In genomic region chr16:383326-384020, GRCh38 we compare ENCODE assay signal across 6 cellular contexts. TPM values are rescaled to one million over a fixed set of nuclear protein-coding genes. Genes with fewer than 3 reads are reported as not detected.
DNase-seq lines count a peak whose midpoint lies in the region; ATAC-seq, FAIRE-seq and TF ChIP-seq lines count a peak whose summit lies in the region.

No MANE protein-coding gene starts in this region.

- peaks cover 12% of the 10 kb centered on the region for H3K27me3 Mint-ChIP-seq in nephron (ENCODE audit: low read depth)

- H3K36me3 ChIP-seq in Loucy (ENCODE audit: insufficient read depth, low read length) (no peaks in the 10 kb centered on the region), GM12878 (ENCODE audit: control insufficient read depth in 2 of 2, insufficient read depth in 2 of 2, low read length in 1 of 2) (no peaks in the 10 kb centered on the region)

- no peaks in the 10 kb centered on the region for H3K36me3 Mint-ChIP-seq in nephron (ENCODE audit: low read depth)

- peak overlapping the region; percentile 78 for H3K4me3 ChIP-seq in Loucy (ENCODE audit: low read length, poor library complexity, severe bottlenecking)
- H3K4me3 ChIP-seq in GM12878 = peak overlapping the region; percentile 97

- SMC1A ChIA-PET in GM12878 (lab: Charles Lee; ENCODE audit: uncharacterized antibody, unreplicated experiment) = interaction anchor here (1.3 to 1.8 kb wide), 2 partner anchors 13 to 18 kb away, joined by 4 to 5 read pairs; partner anchors contain the start of genes DECR2 and MRPL28

- peak overlapping the region; percentile 58 for H3K27ac ChIP-seq in GM12878 (ENCODE audit: control insufficient read depth, insufficient read depth)

- TF ChIP-seq EP300 in GM12878 (IDR thresholded peaks at IDR 0.05; ENCODE audit: borderline replicate concordance in 1 of 2, control insufficient read depth in 1 of 2, low read depth in 2 of 2, low read length in 2 of 2) = 0 out of 4 replicates have a peak, but pooled peaks of 1 of the 2 experiments have one; percentile 9

- H3K4me2 ChIP-seq in Loucy (ENCODE audit: low read depth, low read length, poor library complexity, severe bottlenecking) (peak overlapping the region; percentile 79), GM12878 (ENCODE audit: control insufficient read depth, insufficient read depth) (peak overlapping the region; percentile 95)

- peaks cover 26% of the 10 kb centered on the region for H3K4me1 Mint-ChIP-seq in nephron

- TF ChIP-seq CTCF in Loucy (conservative IDR thresholded peaks at IDR 0.05; ENCODE audit: low read length) (no peak), GM12878 (IDR thresholded peaks at IDR 0.05 in 2 of 3, conservative IDR thresholded peaks at IDR 0.05 in 1 of 3; ENCODE audit: control insufficient read depth in 2 of 3, extremely low read depth in 1 of 3, insufficient read depth in 1 of 3, low read depth in 3 of 3, low read length in 3 of 3) (no peak), nephron (IDR thresholded peaks at IDR 0.05; ENCODE audit: unreplicated experiment in 3 of 3) (no peak)

- DNase-seq in GM12878 (ENCODE audit: low read depth, low spot score) (peak; percentile 50), NCI-H226 (no peak)

- no peaks in the 10 kb centered on the region for H4K20me1 ChIP-seq in Loucy (ENCODE audit: insufficient read depth, low read length, poor library complexity, severe bottlenecking)
- H4K20me1 ChIP-seq in GM12878 (ENCODE audit: control insufficient read depth, insufficient read depth) = no peaks in the 10 kb centered on the region

- RAD21 ChIA-PET in GM12878 (lab: Charles Lee; ENCODE audit: unreplicated experiment) = interaction anchor here (1.4 to 1.9 kb wide), 3 partner anchors 13 to 31 kb away, joined by 4 to 7 read pairs (median 6); partner anchors contain the start of genes AXIN1, DECR2 and MRPL28

- WGBS in GM12878 (ENCODE audit: insufficient coverage, insufficient replicate concordance, low lambda C conversion rate, missing lambda C conversion rate) = 17% methylated on average over 32 of the region's 33 CpGs

- H3K4me1 ChIP-seq in Loucy (ENCODE audit: insufficient read depth, low read length, poor library complexity, severe bottlenecking) (peaks cover 18% of the 10 kb centered on the region), GM12878 (ENCODE audit: control insufficient read depth, insufficient read depth, low read length) (peaks cover 14% of the 10 kb centered on the region)

- intact Hi-C loops in GM12878 (cut with micrococcal nuclease; ENCODE audit: unreplicated experiment) = no loop called here

- peak overlapping the region; percentile 19; the same call in 1 of the 2 replicates for H2AFZ ChIP-seq in Loucy (ENCODE audit: low read length)
- peak overlapping the region; percentile 92 for H2AFZ ChIP-seq in GM12878 (ENCODE audit: control insufficient read depth, low read depth, low read length)

- FAIRE-seq in GM12878 (lab: Jason Lieb, UNC) = peak; percentile 85

- no peaks in the 10 kb centered on the region for H3K9me2 ChIP-seq in Loucy (replicated peaks; ENCODE audit: low read depth, low read length)

- POLR2A ChIA-PET in GM12878 (lab: Charles Lee) = interaction anchor here (1.2 to 3.8 kb wide), 4 partner anchors 12 to 31 kb away, joined by 5 to 22 read pairs (median 8); partner anchors contain the start of genes AXIN1, DECR2 and MRPL28

- CTCF ChIA-PET in GM12878 (lab: Yijun Ruan, JAX) = interaction anchor here (0.6 to 1.7 kb wide), 3 partner anchors 9 to 161 kb away, joined by 3 to 7 read pairs (median 5); partner anchors contain the start of gene DECR2

- TF ChIP-seq POLR2A in GM12878 (IDR thresholded peaks at IDR 0.05; ENCODE audit: low read depth, low read length) = peak; percentile 57

- H3K27me3 ChIP-seq in Loucy (ENCODE audit: insufficient read depth, low read length, poor library complexity, severe bottlenecking) = no peaks in the 10 kb centered on the region
- H3K27me3 ChIP-seq in GM12878 (replicated peaks in 1 of 2; ENCODE audit: control insufficient read depth in 2 of 2, insufficient read depth in 2 of 2, low read length in 1 of 2) = no peaks in the 10 kb centered on the region

- no peaks in the 10 kb centered on the region for H3K9me3 Mint-ChIP-seq in nephron

- TF ChIP-seq RAD21 in GM12878 (IDR thresholded peaks at IDR 0.05; ENCODE audit: insufficient read depth, low read depth, low read length) = no peak

- peak overlapping the region; percentile 75 to 90 (median 87) for H3K27ac Mint-ChIP-seq in nephron

- ATAC-seq in GM12878 = peak; percentile 80
- no peak for ATAC-seq in HG03025 (IDR thresholded peaks at IDR 0.05; ENCODE audit: low FRiP score, unreplicated experiment)
- no peak for ATAC-seq in GM21529 (IDR thresholded peaks at IDR 0.05; ENCODE audit: unreplicated experiment)

- H3K79me2 ChIP-seq in Loucy (ENCODE audit: insufficient read depth, low read length) (peaks cover 21% of the 10 kb centered on the region), GM12878 (ENCODE audit: control insufficient read depth, insufficient read depth, low read length) (peaks cover 14% of the 10 kb centered on the region)

- no TSS peak for BruUV-seq in GM12878 (replicated peaks; lab: Mats Ljungman, UMichigan)

- H3K9me3 ChIP-seq in Loucy (ENCODE audit: insufficient read depth, low read depth, low read length) (no peaks in the 10 kb centered on the region), GM12878 (replicated peaks; ENCODE audit: control insufficient read depth, insufficient read depth, low read length) (no peaks in the 10 kb centered on the region)

- no peaks in the 10 kb centered on the region for H3F3A ChIP-seq in Loucy (ENCODE audit: low read depth)

- peak overlapping the region; percentile 67 to 93 (median 92) for H3K4me3 Mint-ChIP-seq in nephron

- in situ Hi-C loops in GM12878 (cut with MboI) = no loop called here

- H3K9ac ChIP-seq in Loucy (ENCODE audit: low read depth, low read length, poor library complexity, severe bottlenecking) (peak overlapping the region; percentile 77), GM12878 (ENCODE audit: control insufficient read depth, insufficient read depth, low read length) (peak overlapping the region; percentile 82)

RNA-seq across cellular contexts. Expression of gene PGAP6, which starts 1.7 kb away (rescaled TPM):
- total RNA-seq in GM12878 (2013; cell fraction: nucleolus; rRNA removed) = 38.0 and 48.1 TPM in 2 replicates
- 42.5 and 48.8 TPM in 2 replicates for total RNA-seq in GM12878 (2014; rRNA removed)
- total RNA-seq in GM12878 (2014; rRNA removed; fragmentation: Illumina TruSeq; extraction: Trizol) = 19.7 and 24.2 TPM in 2 replicates
- 40.7 and 43.5 TPM in 2 replicates for total RNA-seq in GM12878 (2021)
- polyA plus RNA-seq in GM12878 (2011; ENCODE audit: low read depth) = 8.8 TPM
- 10.9 and 32.0 TPM in 2 replicates for polyA plus RNA-seq in GM12878 (2011; rRNA removed)
- 87.8 and 103 TPM in 2 replicates for polyA plus RNA-seq in GM12878 (2011; cell fraction: cytosol; rRNA removed)
- 103 and 128 TPM in 2 replicates for polyA plus RNA-seq in GM12878 (2011; cell fraction: nucleus; rRNA removed)
- 28.8 and 33.5 TPM in 2 replicates for polyA plus RNA-seq in GM12878 (2012)
- 2.8 and 12.6 TPM in 2 replicates for polyA plus RNA-seq in GM12878 (2014; fragmentation: Illumina TruSeq; extraction: Trizol)
- 1 to 10 TPM in 1 of 2 experiments, under 1 TPM in 1; 0.76 to 2.9 TPM for polyA plus RNA-seq in GM12878 (2014; fragmentation: Nextera tagmentation; extraction: Ambion mirVana)
- 44.4 and 58.3 TPM in 2 replicates for polyA plus RNA-seq in GM12878 (2014; rRNA removed)
- polyA plus RNA-seq in GM12878 (2016; fragmentation: Nextera tagmentation; extraction: Ambion mirVana) = 1 to 10 TPM; 3.7 to 5.6 TPM
- 79.7 and 138 TPM in 2 replicates for polyA minus RNA-seq in GM12878 (2011; rRNA and poly(A)+ RNA removed)
- polyA minus RNA-seq in GM12878 (2011; cell fraction: cytosol; rRNA and poly(A)+ RNA removed) = 32.0 and 38.6 TPM in 2 replicates
- 24.1 and 43.6 TPM in 2 replicates for polyA minus RNA-seq in GM12878 (2011; cell fraction: nucleus; rRNA and poly(A)+ RNA removed)

RNA-seq across cellular contexts. Expression of gene MRPL28, which starts 13.1 kb away (rescaled TPM):
- 15.1 and 16.4 TPM in 2 replicates for total RNA-seq in GM12878 (2013; cell fraction: nucleolus; rRNA removed)
- total RNA-seq in GM12878 (2014; rRNA removed) (146 and 151 TPM in 2 replicates), GM12878 (2014; rRNA removed; fragmentation: Illumina TruSeq; extraction: Trizol) (70.1 and 75.0 TPM in 2 replicates), GM12878 (2021) (107 and 115 TPM in 2 replicates)
- polyA plus RNA-seq in GM12878 (2011; ENCODE audit: low read depth) = 33.5 TPM
- polyA plus RNA-seq in GM12878 (2011; rRNA removed) (74.1 and 113 TPM in 2 replicates), GM12878 (2014; fragmentation: Illumina TruSeq; extraction: Trizol) (33.3 and 105 TPM in 2 replicates), GM12878 (2014; fragmentation: Nextera tagmentation; extraction: Ambion mirVana) (10 to 100 TPM in 1 of 2 experiments, 1 to 10 TPM in 1; 1.6 to 17.9 TPM), GM12878 (2014; rRNA removed) (169 and 186 TPM in 2 replicates), GM12878 (2016; fragmentation: Nextera tagmentation; extraction: Ambion mirVana) (100 to 1,000 TPM; 165 to 185 TPM)
- 182 and 250 TPM in 2 replicates for polyA plus RNA-seq in GM12878 (2011; cell fraction: cytosol; rRNA removed)
- 108 and 155 TPM in 2 replicates for polyA plus RNA-seq in GM12878 (2011; cell fraction: nucleus; rRNA removed)
- 66.3 and 76.9 TPM in 2 replicates for polyA plus RNA-seq in GM12878 (2012)
- 49.0 and 63.2 TPM in 2 replicates for polyA minus RNA-seq in GM12878 (2011; rRNA and poly(A)+ RNA removed)
- 25.3 and 25.8 TPM in 2 replicates for polyA minus RNA-seq in GM12878 (2011; cell fraction: cytosol; rRNA and poly(A)+ RNA removed)
- polyA minus RNA-seq in GM12878 (2011; cell fraction: nucleus; rRNA and poly(A)+ RNA removed) = 11.0 and 16.1 TPM in 2 replicates

RNA-seq across cellular contexts. Expression of gene NME4, which starts 13.5 kb away (rescaled TPM):
- 20.8 and 21.3 TPM in 2 replicates for total RNA-seq in GM12878 (2013; cell fraction: nucleolus; rRNA removed)
- total RNA-seq in GM12878 (2014; rRNA removed) (123 and 142 TPM in 2 replicates), GM12878 (2014; rRNA removed; fragmentation: Illumina TruSeq; extraction: Trizol) (60.4 and 63.0 TPM in 2 replicates), GM12878 (2021) (133 and 141 TPM in 2 replicates)
- polyA plus RNA-seq in GM12878 (2011; ENCODE audit: low read depth) = 39.2 TPM
- polyA plus RNA-seq in GM12878 (2011; rRNA removed) (5.0 and 11.1 TPM in 2 replicates), GM12878 (2014; fragmentation: Illumina TruSeq; extraction: Trizol) (28.2 and 60.5 TPM in 2 replicates), GM12878 (2014; fragmentation: Nextera tagmentation; extraction: Ambion mirVana) (10 to 100 TPM; 11.0 to 15.3 TPM), GM12878 (2014; rRNA removed) (235 and 245 TPM in 2 replicates), GM12878 (2016; fragmentation: Nextera tagmentation; extraction: Ambion mirVana) (100 to 1,000 TPM; 132 to 161 TPM)
- polyA plus RNA-seq in GM12878 (2011; cell fraction: cytosol; rRNA removed) = 14.1 and 21.2 TPM in 2 replicates
- polyA plus RNA-seq in GM12878 (2011; cell fraction: nucleus; rRNA removed) = 11.7 and 12.6 TPM in 2 replicates
- 101 and 103 TPM in 2 replicates for polyA plus RNA-seq in GM12878 (2012)
- polyA minus RNA-seq in GM12878 (2011; rRNA and poly(A)+ RNA removed) = 2.3 and 4.6 TPM in 2 replicates
- 12.4 and 18.3 TPM in 2 replicates for polyA minus RNA-seq in GM12878 (2011; cell fraction: cytosol; rRNA and poly(A)+ RNA removed)
- polyA minus RNA-seq in GM12878 (2011; cell fraction: nucleus; rRNA and poly(A)+ RNA removed) = 1.5 and 2.6 TPM in 2 replicates

RNA-seq across cellular contexts. Expression of gene DECR2, which starts 18.2 kb away (rescaled TPM):
- 5.9 and 9.1 TPM in 2 replicates for total RNA-seq in GM12878 (2013; cell fraction: nucleolus; rRNA removed)
- total RNA-seq in GM12878 (2014; rRNA removed) = 7.2 and 8.0 TPM in 2 replicates
- total RNA-seq in GM12878 (2014; rRNA removed; fragmentation: Illumina TruSeq; extraction: Trizol) = 4.0 and 4.7 TPM in 2 replicates
- total RNA-seq in GM12878 (2021) = 13.0 and 13.1 TPM in 2 replicates
- polyA plus RNA-seq in GM12878 (2011; ENCODE audit: low read depth) = 4.2 TPM
- 2.0 TPM in 2 replicates for polyA plus RNA-seq in GM12878 (2011; rRNA removed)
- 4.1 and 7.0 TPM in 2 replicates for polyA plus RNA-seq in GM12878 (2011; cell fraction: cytosol; rRNA removed)
- 15.3 and 20.1 TPM in 2 replicates for polyA plus RNA-seq in GM12878 (2011; cell fraction: nucleus; rRNA removed)
- 5.8 and 8.8 TPM in 2 replicates for polyA plus RNA-seq in GM12878 (2012)
- 2.9 and 3.1 TPM in 2 replicates for polyA plus RNA-seq in GM12878 (2014; fragmentation: Illumina TruSeq; extraction: Trizol)
- 1 to 10 TPM in 1 of 2 experiments, under 1 TPM in 1; 0.53 to 1.8 TPM for polyA plus RNA-seq in GM12878 (2014; fragmentation: Nextera tagmentation; extraction: Ambion mirVana)
- 20.3 and 21.5 TPM in 2 replicates for polyA plus RNA-seq in GM12878 (2014; rRNA removed)
- 10 to 100 TPM; 16.1 to 16.4 TPM for polyA plus RNA-seq in GM12878 (2016; fragmentation: Nextera tagmentation; extraction: Ambion mirVana)
- polyA minus RNA-seq in GM12878 (2011; rRNA and poly(A)+ RNA removed) = 0.80 and 0.98 TPM in 2 replicates
- polyA minus RNA-seq in GM12878 (2011; cell fraction: cytosol; rRNA and poly(A)+ RNA removed) = 3.9 and 4.1 TPM in 2 replicates
- 1.5 and 2.6 TPM in 2 replicates for polyA minus RNA-seq in GM12878 (2011; cell fraction: nucleus; rRNA and poly(A)+ RNA removed)

RNA-seq across cellular contexts. Expression of gene AXIN1, which starts 30.9 kb away (rescaled TPM):
- total RNA-seq in GM12878 (2013; cell fraction: nucleolus; rRNA removed) = 38.0 and 46.9 TPM in 2 replicates
- total RNA-seq in GM12878 (2014; rRNA removed) (19.1 and 19.9 TPM in 2 replicates), GM12878 (2014; rRNA removed; fragmentation: Illumina TruSeq; extraction: Trizol) (11.0 and 11.5 TPM in 2 replicates), GM12878 (2021) (25.4 and 27.1 TPM in 2 replicates)
- polyA plus RNA-seq in GM12878 (2011; ENCODE audit: low read depth) = 4.6 TPM
- polyA plus RNA-seq in GM12878 (2011; rRNA removed) (4.7 and 6.0 TPM in 2 replicates), GM12878 (2014; fragmentation: Illumina TruSeq; extraction: Trizol) (3.8 and 9.3 TPM in 2 replicates), GM12878 (2014; fragmentation: Nextera tagmentation; extraction: Ambion mirVana) (under 1 TPM; 0.26 to 0.68 TPM), GM12878 (2014; rRNA removed) (17.2 and 19.2 TPM in 2 replicates), GM12878 (2016; fragmentation: Nextera tagmentation; extraction: Ambion mirVana) (1 to 10 TPM; 1.5 to 2.6 TPM)
- 10.6 and 14.2 TPM in 2 replicates for polyA plus RNA-seq in GM12878 (2011; cell fraction: cytosol; rRNA removed)
- polyA plus RNA-seq in GM12878 (2011; cell fraction: nucleus; rRNA removed) = 23.2 and 31.8 TPM in 2 replicates
- 12.8 and 13.0 TPM in 2 replicates for polyA plus RNA-seq in GM12878 (2012)
- 6.1 and 13.8 TPM in 2 replicates for polyA minus RNA-seq in GM12878 (2011; rRNA and poly(A)+ RNA removed)
- 7.1 and 7.8 TPM in 2 replicates for polyA minus RNA-seq in GM12878 (2011; cell fraction: cytosol; rRNA and poly(A)+ RNA removed)
- 7.9 and 11.8 TPM in 2 replicates for polyA minus RNA-seq in GM12878 (2011; cell fraction: nucleus; rRNA and poly(A)+ RNA removed)
